In genomic region chr1:247448107-247448778, GRCh38 we compare ENCODE assay signal across 3 cellular contexts.
TF ChIP-seq lines count a peak whose summit lies in the region.

No MANE protein-coding gene starts in this region.

TF ChIP-seq in GM23338, 12 proteins besides CTCF, POLR2A, EP300 and RAD21 (continues in another document):
- no peak for TF ChIP-seq ZNF462 (CRISPR knock-in tag; IDR thresholded peaks at IDR 0.05)
- TF ChIP-seq EZH2phosphoT487 (IDR thresholded peaks at IDR 0.05; ENCODE audit: unreplicated experiment): no peak
- no peak for TF ChIP-seq EZH2 (IDR thresholded peaks at IDR 0.05; ENCODE audit: low read depth, unreplicated experiment)
- no peak for TF ChIP-seq STAT1 (IDR thresholded peaks at IDR 0.05; ENCODE audit: unreplicated experiment)

TF ChIP-seq in SK-N-SH treated with all-trans-retinoic acid at 6 μM for 48 hours, 23 proteins besides CTCF, POLR2A, EP300 and RAD21:
- no peak for TF ChIP-seq OSR1 (CRISPR knock-in tag; IDR thresholded peaks at IDR 0.05)
- TF ChIP-seq ZNF565 (CRISPR knock-in tag; conservative IDR thresholded peaks at IDR 0.05; ENCODE audit: low read depth): no peak
- no peak for TF ChIP-seq GLIS3 (CRISPR knock-in tag; IDR thresholded peaks at IDR 0.05)
- no peak for TF ChIP-seq ARNTL (CRISPR knock-in tag; IDR thresholded peaks at IDR 0.05; ENCODE audit: borderline replicate concordance, low read depth)
- no peak for TF ChIP-seq TSHZ2 (CRISPR knock-in tag; IDR thresholded peaks at IDR 0.05)
- no peak for TF ChIP-seq CSRNP3 (CRISPR knock-in tag; IDR thresholded peaks at IDR 0.05)
- no peak for TF ChIP-seq BACH2 (CRISPR knock-in tag; IDR thresholded peaks at IDR 0.05; ENCODE audit: borderline replicate concordance)
- no peak for TF ChIP-seq RARB (CRISPR knock-in tag; IDR thresholded peaks at IDR 0.05)
- TF ChIP-seq ZNF8 (CRISPR knock-in tag; IDR thresholded peaks at IDR 0.05): no peak
- no peak for TF ChIP-seq PPARA (CRISPR knock-in tag; IDR thresholded peaks at IDR 0.05; ENCODE audit: borderline replicate concordance)
- TF ChIP-seq ISL1 (CRISPR knock-in tag; IDR thresholded peaks at IDR 0.05): no peak
- no peak for TF ChIP-seq ZFP30 (CRISPR knock-in tag; IDR thresholded peaks at IDR 0.05)
- TF ChIP-seq TCF4 (CRISPR knock-in tag; IDR thresholded peaks at IDR 0.05; ENCODE audit: borderline replicate concordance): no peak
TF ChIP-seq in SK-N-SH treated with all-trans-retinoic acid at 6 μM for 48 hours: peak in this region for 0.

TF ChIP-seq in H1, 55 proteins besides CTCF, POLR2A, EP300 and RAD21:
- TF ChIP-seq CHD2 (IDR thresholded peaks at IDR 0.05; ENCODE audit: low read length) (no peak), SIN3A (conservative IDR thresholded peaks at IDR 0.05 in 1 of 2, IDR thresholded peaks at IDR 0.05 in 1 of 2; ENCODE audit: low read depth in 1 of 2, low read length in 2 of 2) (peak in 1 of 2 experiments; percentile 57; a peak in 1 of 4 replicates), TAF1 (IDR thresholded peaks at IDR 0.05; ENCODE audit: low read depth, low read length) (peak; percentile 87), TAF7 (optimal IDR thresholded peaks at IDR 0.05; ENCODE audit: borderline replicate concordance, low read depth, low read length) (no peak), TBP (IDR thresholded peaks at IDR 0.05; ENCODE audit: low read depth, low read length) (peak; percentile 36; the same call in 1 of the 2 replicates), POLR2AphosphoS5 (IDR thresholded peaks at IDR 0.05; ENCODE audit: low read depth, low read length) (peak; percentile 49; the same call in 1 of the 2 replicates), CREB1 (IDR thresholded peaks at IDR 0.05) (peak; percentile 69), KDM4A (IDR thresholded peaks at IDR 0.05; ENCODE audit: low read depth, low read length, severe bottlenecking) (peak; percentile 48), YY1 (IDR thresholded peaks at IDR 0.05; ENCODE audit: low read depth, low read length) (peak; percentile 95), BRCA1 (IDR thresholded peaks at IDR 0.05; ENCODE audit: low read depth, low read length) (no peak), HDAC6 (IDR thresholded peaks at IDR 0.05; ENCODE audit: low read depth, low read length) (no peak), SIX5 (IDR thresholded peaks at IDR 0.05; ENCODE audit: low read depth, low read length) (peak; percentile 41; the same call in 1 of the 2 replicates), CEBPB (IDR thresholded peaks at IDR 0.05; ENCODE audit: low read depth, low read length) (no peak)
